ENCODE assay signal across 1 cellular context in the genomic region with DNA sequence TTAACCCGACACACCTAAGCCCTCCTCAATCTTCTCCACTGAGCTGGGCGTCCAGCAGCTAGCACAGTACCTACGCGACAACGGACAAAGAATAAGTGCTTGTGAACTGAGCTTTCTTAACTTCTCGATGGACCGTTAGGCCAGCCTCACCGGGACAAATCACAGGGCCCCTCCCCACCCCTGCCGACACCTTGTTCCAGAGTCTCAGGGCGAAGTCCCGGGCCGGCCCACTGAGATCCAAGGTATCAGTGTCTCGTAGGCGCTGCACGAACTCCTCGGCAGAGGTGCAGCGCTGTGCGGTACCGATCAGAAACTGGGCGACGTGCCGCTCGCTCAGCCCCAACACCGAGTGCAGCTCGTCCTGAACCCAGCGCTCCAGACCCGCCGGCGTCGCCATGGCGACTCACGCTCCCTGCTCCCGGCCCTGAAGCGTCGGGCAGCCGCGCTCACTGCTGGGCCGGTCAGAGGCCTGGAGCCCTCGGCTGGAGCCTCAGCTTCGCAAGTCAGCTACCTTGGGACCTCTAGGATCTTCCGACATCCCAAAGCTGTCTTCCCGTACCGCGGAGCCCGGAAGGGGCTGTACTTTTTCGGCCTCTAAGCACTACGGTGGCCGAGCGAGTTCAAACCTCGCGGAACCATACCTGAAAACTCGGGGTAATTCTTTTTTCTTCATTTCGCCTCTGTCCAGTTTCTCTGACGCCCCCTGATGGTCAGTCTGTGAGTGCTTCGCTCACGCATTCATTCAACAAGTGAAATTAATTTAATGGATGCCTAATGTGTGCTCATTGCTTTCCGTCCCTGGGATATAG.
A peak's percentile ranks its signal among the peaks of the same experiment; 100 is the strongest.
TF ChIP-seq lines count a peak whose summit lies in the region.

A gene (minus strand): TSS at position 562 of the 809 bp plus-strand sequence. CDS start 165 bp downstream, at position 397.

TF ChIP-seq in K562, 482 proteins besides CTCF, POLR2A, EP300 and RAD21 (continued from another document and continues in another):
- TF ChIP-seq, protein P1, sequence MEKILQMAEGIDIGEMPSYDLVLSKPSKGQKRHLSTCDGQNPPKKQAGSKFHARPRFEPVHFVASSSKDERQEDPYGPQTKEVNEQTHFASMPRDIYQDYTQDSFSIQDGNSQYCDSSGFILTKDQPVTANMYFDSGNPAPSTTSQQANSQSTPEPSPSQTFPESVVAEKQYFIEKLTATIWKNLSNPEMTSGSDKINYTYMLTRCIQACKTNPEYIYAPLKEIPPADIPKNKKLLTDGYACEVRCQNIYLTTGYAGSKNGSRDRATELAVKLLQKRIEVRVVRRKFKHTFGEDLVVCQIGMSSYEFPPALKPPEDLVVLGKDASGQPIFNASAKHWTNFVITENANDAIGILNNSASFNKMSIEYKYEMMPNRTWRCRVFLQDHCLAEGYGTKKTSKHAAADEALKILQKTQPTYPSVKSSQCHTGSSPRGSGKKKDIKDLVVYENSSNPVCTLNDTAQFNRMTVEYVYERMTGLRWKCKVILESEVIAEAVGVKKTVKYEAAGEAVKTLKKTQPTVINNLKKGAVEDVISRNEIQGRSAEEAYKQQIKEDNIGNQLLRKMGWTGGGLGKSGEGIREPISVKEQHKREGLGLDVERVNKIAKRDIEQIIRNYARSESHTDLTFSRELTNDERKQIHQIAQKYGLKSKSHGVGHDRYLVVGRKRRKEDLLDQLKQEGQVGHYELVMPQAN (IDR thresholded peaks at IDR 0.05; ENCODE audit: borderline replicate concordance): peak; percentile 94; the same call in 1 of the 2 replicates
- TF ChIP-seq BRCA1 (IDR thresholded peaks at IDR 0.05): no peak
- peak; percentile 66; the same call in 1 of the 2 replicates for TF ChIP-seq BRCA1 (CRISPR knock-in tag; IDR thresholded peaks at IDR 0.05)
- peak in 1 of 2 experiments; percentile 42; a peak in 2 of 4 replicates for TF ChIP-seq TRIM24 (IDR thresholded peaks at IDR 0.05)
- TF ChIP-seq RBM25 (IDR thresholded peaks at IDR 0.05; ENCODE audit: low read depth, low read length, severe bottlenecking): peak; percentile 60
- TF ChIP-seq ZNF644 (tag; IDR thresholded peaks at IDR 0.05; ENCODE audit: low read depth): 0 out of 2 replicates have a peak, but pooled peaks have one; percentile 59
- 0 out of 2 replicates have a peak, but pooled peaks have one; percentile 45 for TF ChIP-seq HDAC8 (tag; IDR thresholded peaks at IDR 0.05)
- peak; percentile 88 for TF ChIP-seq PHF20 (IDR thresholded peaks at IDR 0.05; ENCODE audit: partially characterized antibody)
- TF ChIP-seq, protein P2, sequence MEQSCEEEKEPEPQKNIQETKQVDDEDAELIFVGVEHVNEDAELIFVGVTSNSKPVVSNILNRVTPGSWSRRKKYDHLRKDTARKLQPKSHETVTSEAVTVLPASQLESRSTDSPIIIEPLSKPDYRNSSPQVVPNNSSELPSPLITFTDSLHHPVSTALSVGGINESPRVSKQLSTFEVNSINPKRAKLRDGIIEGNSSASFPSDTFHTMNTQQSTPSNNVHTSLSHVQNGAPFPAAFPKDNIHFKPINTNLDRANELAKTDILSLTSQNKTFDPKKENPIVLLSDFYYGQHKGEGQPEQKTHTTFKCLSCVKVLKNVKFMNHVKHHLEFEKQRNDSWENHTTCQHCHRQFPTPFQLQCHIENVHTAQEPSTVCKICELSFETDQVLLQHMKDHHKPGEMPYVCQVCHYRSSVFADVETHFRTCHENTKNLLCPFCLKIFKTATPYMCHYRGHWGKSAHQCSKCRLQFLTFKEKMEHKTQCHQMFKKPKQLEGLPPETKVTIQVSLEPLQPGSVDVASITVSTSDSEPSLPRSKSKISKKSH (CRISPR knock-in tag; IDR thresholded peaks at IDR 0.05): no peak
- TF ChIP-seq GABPA (tag; conservative IDR thresholded peaks at IDR 0.05; ENCODE audit: low read depth): peak; percentile 88
- 0 out of 2 replicates have a peak, but pooled peaks have one; percentile 30 for TF ChIP-seq CC2D1A (IDR thresholded peaks at IDR 0.05)
- peak; percentile 57 for TF ChIP-seq TBP (optimal IDR thresholded peaks at IDR 0.05; ENCODE audit: low read depth, low read length)
- TF ChIP-seq CAMTA2 (CRISPR knock-in tag; conservative IDR thresholded peaks at IDR 0.05): no peak
- TF ChIP-seq, protein P3, sequence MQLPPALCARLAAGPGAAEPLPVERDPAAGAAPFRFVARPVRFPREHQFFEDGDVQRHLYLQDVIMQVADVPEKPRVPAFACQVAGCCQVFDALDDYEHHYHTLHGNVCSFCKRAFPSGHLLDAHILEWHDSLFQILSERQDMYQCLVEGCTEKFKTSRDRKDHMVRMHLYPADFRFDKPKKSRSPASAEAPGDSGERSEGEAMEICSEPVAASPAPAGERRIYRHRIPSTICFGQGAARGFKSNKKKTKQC (CRISPR knock-in tag; IDR thresholded peaks at IDR 0.05): peak; percentile 88; the same call in 1 of the 2 replicates
- peak; percentile 41; the same call in 1 of the 2 replicates for TF ChIP-seq ZEB2 (IDR thresholded peaks at IDR 0.05)
- TF ChIP-seq, protein P4, sequence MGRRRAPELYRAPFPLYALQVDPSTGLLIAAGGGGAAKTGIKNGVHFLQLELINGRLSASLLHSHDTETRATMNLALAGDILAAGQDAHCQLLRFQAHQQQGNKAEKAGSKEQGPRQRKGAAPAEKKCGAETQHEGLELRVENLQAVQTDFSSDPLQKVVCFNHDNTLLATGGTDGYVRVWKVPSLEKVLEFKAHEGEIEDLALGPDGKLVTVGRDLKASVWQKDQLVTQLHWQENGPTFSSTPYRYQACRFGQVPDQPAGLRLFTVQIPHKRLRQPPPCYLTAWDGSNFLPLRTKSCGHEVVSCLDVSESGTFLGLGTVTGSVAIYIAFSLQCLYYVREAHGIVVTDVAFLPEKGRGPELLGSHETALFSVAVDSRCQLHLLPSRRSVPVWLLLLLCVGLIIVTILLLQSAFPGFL (CRISPR knock-in tag; IDR thresholded peaks at IDR 0.05): 0 out of 2 replicates have a peak, but pooled peaks have one; percentile 57
- TF ChIP-seq, protein P5, sequence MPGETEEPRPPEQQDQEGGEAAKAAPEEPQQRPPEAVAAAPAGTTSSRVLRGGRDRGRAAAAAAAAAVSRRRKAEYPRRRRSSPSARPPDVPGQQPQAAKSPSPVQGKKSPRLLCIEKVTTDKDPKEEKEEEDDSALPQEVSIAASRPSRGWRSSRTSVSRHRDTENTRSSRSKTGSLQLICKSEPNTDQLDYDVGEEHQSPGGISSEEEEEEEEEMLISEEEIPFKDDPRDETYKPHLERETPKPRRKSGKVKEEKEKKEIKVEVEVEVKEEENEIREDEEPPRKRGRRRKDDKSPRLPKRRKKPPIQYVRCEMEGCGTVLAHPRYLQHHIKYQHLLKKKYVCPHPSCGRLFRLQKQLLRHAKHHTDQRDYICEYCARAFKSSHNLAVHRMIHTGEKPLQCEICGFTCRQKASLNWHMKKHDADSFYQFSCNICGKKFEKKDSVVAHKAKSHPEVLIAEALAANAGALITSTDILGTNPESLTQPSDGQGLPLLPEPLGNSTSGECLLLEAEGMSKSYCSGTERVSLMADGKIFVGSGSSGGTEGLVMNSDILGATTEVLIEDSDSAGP (CRISPR knock-in tag; IDR thresholded peaks at IDR 0.05): 0 out of 2 replicates have a peak, but pooled peaks have one; percentile 54
- peak; percentile 44; the same call in 1 of the 2 replicates for TF ChIP-seq ZKSCAN1 (IDR thresholded peaks at IDR 0.05; ENCODE audit: low read depth, low read length)
- TF ChIP-seq ILK (tag; IDR thresholded peaks at IDR 0.05; ENCODE audit: borderline replicate concordance, low read depth): no peak
- no peak for TF ChIP-seq LEF1 (IDR thresholded peaks at IDR 0.05)
- peak; percentile 80 for TF ChIP-seq GABPB1 (CRISPR knock-in tag; IDR thresholded peaks at IDR 0.05)
- TF ChIP-seq, protein P6, sequence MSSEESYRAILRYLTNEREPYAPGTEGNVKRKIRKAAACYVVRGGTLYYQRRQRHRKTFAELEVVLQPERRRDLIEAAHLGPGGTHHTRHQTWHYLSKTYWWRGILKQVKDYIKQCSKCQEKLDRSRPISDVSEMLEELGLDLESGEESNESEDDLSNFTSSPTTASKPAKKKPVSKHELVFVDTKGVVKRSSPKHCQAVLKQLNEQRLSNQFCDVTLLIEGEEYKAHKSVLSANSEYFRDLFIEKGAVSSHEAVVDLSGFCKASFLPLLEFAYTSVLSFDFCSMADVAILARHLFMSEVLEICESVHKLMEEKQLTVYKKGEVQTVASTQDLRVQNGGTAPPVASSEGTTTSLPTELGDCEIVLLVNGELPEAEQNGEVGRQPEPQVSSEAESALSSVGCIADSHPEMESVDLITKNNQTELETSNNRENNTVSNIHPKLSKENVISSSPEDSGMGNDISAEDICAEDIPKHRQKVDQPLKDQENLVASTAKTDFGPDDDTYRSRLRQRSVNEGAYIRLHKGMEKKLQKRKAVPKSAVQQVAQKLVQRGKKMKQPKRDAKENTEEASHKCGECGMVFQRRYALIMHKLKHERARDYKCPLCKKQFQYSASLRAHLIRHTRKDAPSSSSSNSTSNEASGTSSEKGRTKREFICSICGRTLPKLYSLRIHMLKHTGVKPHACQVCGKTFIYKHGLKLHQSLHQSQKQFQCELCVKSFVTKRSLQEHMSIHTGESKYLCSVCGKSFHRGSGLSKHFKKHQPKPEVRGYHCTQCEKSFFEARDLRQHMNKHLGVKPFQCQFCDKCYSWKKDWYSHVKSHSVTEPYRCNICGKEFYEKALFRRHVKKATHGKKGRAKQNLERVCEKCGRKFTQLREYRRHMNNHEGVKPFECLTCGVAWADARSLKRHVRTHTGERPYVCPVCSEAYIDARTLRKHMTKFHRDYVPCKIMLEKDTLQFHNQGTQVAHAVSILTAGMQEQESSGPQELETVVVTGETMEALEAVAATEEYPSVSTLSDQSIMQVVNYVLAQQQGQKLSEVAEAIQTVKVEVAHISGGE (CRISPR knock-in tag; IDR thresholded peaks at IDR 0.05): peak; percentile 24 to 85 (median 45); a peak in 4 of 6 replicates
- TF ChIP-seq OTX1 (CRISPR knock-in tag; IDR thresholded peaks at IDR 0.05): no peak
- TF ChIP-seq NR2C2 (CRISPR knock-in tag; IDR thresholded peaks at IDR 0.05): peak; percentile 84
- TF ChIP-seq NR2C2 (tag; IDR thresholded peaks at IDR 0.05): peak; percentile 48; the same call in 1 of the 2 replicates
- 0 out of 2 replicates have a peak, but pooled peaks have one; percentile 25 for TF ChIP-seq ZNF57 (CRISPR knock-in tag; IDR thresholded peaks at IDR 0.05)
- TF ChIP-seq STAT5B (CRISPR knock-in tag; IDR thresholded peaks at IDR 0.05): no peak
- TF ChIP-seq RUNX1 (IDR thresholded peaks at IDR 0.05; ENCODE audit: low read depth): peak; percentile 21; the same call in 1 of the 2 replicates
- TF ChIP-seq, protein P7, sequence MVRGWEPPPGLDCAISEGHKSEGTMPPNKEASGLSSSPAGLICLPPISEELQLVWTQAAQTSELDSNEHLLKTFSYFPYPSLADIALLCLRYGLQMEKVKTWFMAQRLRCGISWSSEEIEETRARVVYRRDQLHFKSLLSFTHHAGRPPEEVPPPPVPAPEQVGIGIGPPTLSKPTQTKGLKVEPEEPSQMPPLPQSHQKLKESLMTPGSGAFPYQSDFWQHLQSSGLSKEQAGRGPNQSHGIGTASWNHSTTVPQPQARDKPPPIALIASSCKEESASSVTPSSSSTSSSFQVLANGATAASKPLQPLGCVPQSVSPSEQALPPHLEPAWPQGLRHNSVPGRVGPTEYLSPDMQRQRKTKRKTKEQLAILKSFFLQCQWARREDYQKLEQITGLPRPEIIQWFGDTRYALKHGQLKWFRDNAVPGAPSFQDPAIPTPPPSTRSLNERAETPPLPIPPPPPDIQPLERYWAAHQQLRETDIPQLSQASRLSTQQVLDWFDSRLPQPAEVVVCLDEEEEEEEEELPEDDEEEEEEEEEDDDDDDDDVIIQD (CRISPR knock-in tag; IDR thresholded peaks at IDR 0.05): no peak
- TF ChIP-seq, protein P8, sequence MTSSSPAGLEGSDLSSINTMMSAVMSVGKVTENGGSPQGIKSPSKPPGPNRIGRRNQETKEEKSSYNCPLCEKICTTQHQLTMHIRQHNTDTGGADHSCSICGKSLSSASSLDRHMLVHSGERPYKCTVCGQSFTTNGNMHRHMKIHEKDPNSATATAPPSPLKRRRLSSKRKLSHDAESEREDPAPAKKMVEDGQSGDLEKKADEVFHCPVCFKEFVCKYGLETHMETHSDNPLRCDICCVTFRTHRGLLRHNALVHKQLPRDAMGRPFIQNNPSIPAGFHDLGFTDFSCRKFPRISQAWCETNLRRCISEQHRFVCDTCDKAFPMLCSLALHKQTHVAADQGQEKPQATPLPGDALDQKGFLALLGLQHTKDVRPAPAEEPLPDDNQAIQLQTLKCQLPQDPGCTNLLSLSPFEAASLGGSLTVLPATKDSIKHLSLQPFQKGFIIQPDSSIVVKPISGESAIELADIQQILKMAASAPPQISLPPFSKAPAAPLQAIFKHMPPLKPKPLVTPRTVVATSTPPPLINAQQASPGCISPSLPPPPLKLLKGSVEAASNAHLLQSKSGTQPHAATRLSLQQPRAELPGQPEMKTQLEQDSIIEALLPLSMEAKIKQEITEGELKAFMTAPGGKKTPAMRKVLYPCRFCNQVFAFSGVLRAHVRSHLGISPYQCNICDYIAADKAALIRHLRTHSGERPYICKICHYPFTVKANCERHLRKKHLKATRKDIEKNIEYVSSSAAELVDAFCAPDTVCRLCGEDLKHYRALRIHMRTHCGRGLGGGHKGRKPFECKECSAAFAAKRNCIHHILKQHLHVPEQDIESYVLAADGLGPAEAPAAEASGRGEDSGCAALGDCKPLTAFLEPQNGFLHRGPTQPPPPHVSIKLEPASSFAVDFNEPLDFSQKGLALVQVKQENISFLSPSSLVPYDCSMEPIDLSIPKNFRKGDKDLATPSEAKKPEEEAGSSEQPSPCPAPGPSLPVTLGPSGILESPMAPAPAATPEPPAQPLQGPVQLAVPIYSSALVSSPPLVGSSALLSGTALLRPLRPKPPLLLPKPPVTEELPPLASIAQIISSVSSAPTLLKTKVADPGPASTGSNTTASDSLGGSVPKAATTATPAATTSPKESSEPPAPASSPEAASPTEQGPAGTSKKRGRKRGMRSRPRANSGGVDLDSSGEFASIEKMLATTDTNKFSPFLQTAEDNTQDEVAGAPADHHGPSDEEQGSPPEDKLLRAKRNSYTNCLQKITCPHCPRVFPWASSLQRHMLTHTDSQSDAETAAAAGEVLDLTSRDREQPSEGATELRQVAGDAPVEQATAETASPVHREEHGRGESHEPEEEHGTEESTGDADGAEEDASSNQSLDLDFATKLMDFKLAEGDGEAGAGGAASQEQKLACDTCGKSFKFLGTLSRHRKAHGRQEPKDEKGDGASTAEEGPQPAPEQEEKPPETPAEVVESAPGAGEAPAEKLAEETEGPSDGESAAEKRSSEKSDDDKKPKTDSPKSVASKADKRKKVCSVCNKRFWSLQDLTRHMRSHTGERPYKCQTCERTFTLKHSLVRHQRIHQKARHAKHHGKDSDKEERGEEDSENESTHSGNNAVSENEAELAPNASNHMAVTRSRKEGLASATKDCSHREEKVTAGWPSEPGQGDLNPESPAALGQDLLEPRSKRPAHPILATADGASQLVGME (CRISPR knock-in tag; IDR thresholded peaks at IDR 0.05): no peak
- TF ChIP-seq, protein P9, sequence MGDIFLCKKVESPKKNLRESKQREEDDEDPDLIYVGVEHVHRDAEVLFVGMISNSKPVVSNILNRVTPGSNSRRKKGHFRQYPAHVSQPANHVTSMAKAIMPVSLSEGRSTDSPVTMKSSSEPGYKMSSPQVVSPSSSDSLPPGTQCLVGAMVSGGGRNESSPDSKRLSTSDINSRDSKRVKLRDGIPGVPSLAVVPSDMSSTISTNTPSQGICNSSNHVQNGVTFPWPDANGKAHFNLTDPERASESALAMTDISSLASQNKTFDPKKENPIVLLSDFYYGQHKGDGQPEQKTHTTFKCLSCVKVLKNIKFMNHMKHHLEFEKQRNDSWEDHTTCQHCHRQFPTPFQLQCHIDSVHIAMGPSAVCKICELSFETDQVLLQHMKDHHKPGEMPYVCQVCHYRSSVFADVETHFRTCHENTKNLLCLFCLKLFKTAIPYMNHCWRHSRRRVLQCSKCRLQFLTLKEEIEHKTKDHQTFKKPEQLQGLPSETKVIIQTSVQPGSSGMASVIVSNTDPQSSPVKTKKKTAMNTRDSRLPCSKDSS (IDR thresholded peaks at IDR 0.05; ENCODE audit: low read depth, partially characterized antibody): no peak
- TF ChIP-seq ASH1L (IDR thresholded peaks at IDR 0.05; ENCODE audit: borderline replicate concordance, low read depth, partially characterized antibody): no peak
- no peak for TF ChIP-seq THRAP3 (IDR thresholded peaks at IDR 0.05; ENCODE audit: borderline replicate concordance)
- no peak for TF ChIP-seq ETS2 (tag; IDR thresholded peaks at IDR 0.05; ENCODE audit: borderline replicate concordance, poor library complexity, severe bottlenecking)
- no peak for TF ChIP-seq ZSCAN32 (CRISPR knock-in tag; IDR thresholded peaks at IDR 0.05)
